Comparison of ENCODE assay signal across 31 cellular contexts in the genomic region with DNA sequence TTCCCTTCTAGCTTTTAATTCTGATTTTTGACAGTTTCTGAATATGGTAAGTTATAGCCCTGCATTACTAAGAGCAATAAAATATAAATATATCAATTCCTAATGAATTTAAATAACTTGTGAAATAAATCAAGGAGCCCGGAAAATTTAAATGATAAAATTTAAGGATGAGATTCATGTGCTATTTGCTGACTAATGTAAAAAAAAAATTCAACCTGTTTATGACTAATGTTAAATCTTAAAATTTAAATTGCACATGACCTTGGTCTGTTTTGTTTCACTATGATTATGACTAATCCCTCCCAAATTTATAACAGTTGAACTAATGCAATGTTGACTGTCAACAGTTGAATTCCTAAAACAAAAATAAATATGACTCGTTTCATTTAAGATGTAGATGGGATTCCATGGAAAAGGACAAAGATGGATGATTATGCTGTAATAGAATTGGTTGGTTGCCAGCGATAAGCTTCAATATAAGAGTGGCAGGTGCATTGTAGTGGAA.
"Had no signal": no experiment of that assay in that cellular context is flagged by ENCODE, and none has a peak within 500 bp of the region (broad histone marks: within the 10 kb centered on the region; RNA-seq: fewer than 3 reads in every experiment).

No MANE protein-coding gene starts in this region.

- H3K4me3 ChIP-seq: Peyer's patch, SJSA1 had no signal

- H3K4me1 ChIP-seq: Peyer's patch, SJSA1 had no signal

- DNase-seq: activated CD4-positive, alpha-beta memory T cell treated with anti-CD3 and anti-CD28 coated beads, Interleukin-2, amount 10 ng/mL, durations not matched to agents 7 days and 5 days; activated CD4-positive, alpha-beta T cell treated with anti-CD3 and anti-CD28 coated beads for 1 hour; activated CD4-positive, alpha-beta T cell treated with anti-CD3 and anti-CD28 coated beads for 48 hours; activated CD4-positive, CD25-positive, alpha-beta regulatory T cell; activated CD8-positive, alpha-beta memory T cell treated with anti-CD3 and anti-CD28 coated beads for 24 hours; activated CD8-positive, alpha-beta memory T cell treated with anti-CD3 and anti-CD28 coated beads, Interleukin-2, amount 10 ng/mL, durations not matched to agents 7 days and 5 days; activated CD8-positive, alpha-beta memory T cell treated with anti-CD3 and anti-CD28 coated beads, Interleukin-2, amount 50 U/mL, for 48 hours; activated effector memory CD4-positive, alpha-beta T cell treated with Interleukin-2 at 50 U/mL for 16 hours; activated naive CD4-positive, alpha-beta T cell treated with anti-CD3 and anti-CD28 coated beads, Interleukin-2, amount 10 ng/mL, durations not matched to agents 7 days and 5 days; activated naive CD8-positive, alpha-beta T cell treated with anti-CD3 and anti-CD28 coated beads, Interleukin-2, amount 50 U/mL, for 24 hours; activated T-cell treated with anti-CD3 and anti-CD28 coated beads, Interleukin-2, amount 50 U/mL, for 48 hours; amniotic stem cell; aorta; brain microvascular endothelial cell; central memory CD4-positive, alpha-beta T cell; Karpas-422; NCI-H1105; NCI-H1417 treated with DMSO at 0.1 percent for 48 hours; NCI-H187 treated with DMSO at 0.1 percent for 48 hours; NCI-H2081; NCI-H2171 treated with DMSO at 0.1 percent for 48 hours; NCI-H2227 treated with DMSO at 0.1 percent for 48 hours; NCI-H524 treated with DMSO at 0.1 percent for 48 hours; PC-3; Peyer's patch; RPMI8226; SHP77 treated with DMSO at 0.1 percent for 48 hours; SW 1271; T1000; WERI-Rb-1 had no signal

- H3K27me3 ChIP-seq: brain microvascular endothelial cell, Peyer's patch, SJSA1 had no signal

- H3K36me3 ChIP-seq: brain microvascular endothelial cell, Peyer's patch, SJSA1, WERI-Rb-1 had no signal

- ATAC-seq: activated CD8-positive, alpha-beta memory T cell treated with anti-CD3 and anti-CD28 coated beads, Interleukin-2, amount 10 ng/mL, durations not matched to agents 7 days and 5 days; activated naive CD8-positive, alpha-beta T cell treated with anti-CD3 and anti-CD28 coated beads, Interleukin-2, amount 50 U/mL, for 24 hours; PC-3 had no signal

- H3K27ac ChIP-seq: brain microvascular endothelial cell, Peyer's patch, SJSA1, WERI-Rb-1 had no signal

- H3K9me3 ChIP-seq: Peyer's patch had no signal
